Comparison of ENCODE assay signal across 10 cellular contexts in genomic region chr1:109467301-109467777, GRCh38. TPM values are rescaled to one million over a fixed set of nuclear protein-coding genes. Genes with fewer than 3 reads are reported as not detected.
DNase-seq lines count a peak whose midpoint lies in the region; ATAC-seq and TF ChIP-seq lines count a peak whose summit lies in the region.
"Had no signal": no experiment of that assay in that cellular context is flagged by ENCODE, and none has a peak within 500 bp of the region (broad histone marks: within the 10 kb centered on the region; RNA-seq: fewer than 3 reads in every experiment).

No MANE protein-coding gene starts in this region.

- ATAC-seq in HG03135 (IDR thresholded peaks at IDR 0.05; ENCODE audit: unreplicated experiment) (no peak), GM19328 (IDR thresholded peaks at IDR 0.05; ENCODE audit: unreplicated experiment) (no peak)

- no peaks in the 10 kb centered on the region for H3K27me3 ChIP-seq in adrenal gland
- H3K27me3 ChIP-seq in spleen (replicated peaks in 1 of 7) = peaks cover 0 to 100% (median 37%) of the 10 kb centered on the region in 7 donors

- no peak for TF ChIP-seq POLR2A in adrenal gland (IDR thresholded peaks at IDR 0.05)
- no peak for TF ChIP-seq POLR2A in spleen (IDR thresholded peaks at IDR 0.05)

- TF ChIP-seq CTCF in GM13976 (IDR thresholded peaks at IDR 0.05; ENCODE audit: borderline replicate concordance, control extremely low read depth, extremely low read depth, insufficient read depth, missing control alignments) (no peak), adrenal gland (IDR thresholded peaks at IDR 0.05) (no peak), spleen (IDR thresholded peaks at IDR 0.05 in 8 of 11, conservative IDR thresholded peaks at IDR 0.05 in 3 of 11) (no peak)

- intact Hi-C loops in adrenal gland (cut with DNase I) = no loop called here
- intact Hi-C loops in spleen (cut with DNase I; ENCODE audit: low total_unique reads) = no loop called here

- DNase-seq in GM13976 (ENCODE audit: low spot score) = peak; percentile 38
- peak in 3 of 7 donors; percentile 38 to 48 (median 40) for DNase-seq in adrenal gland
- DNase-seq in left kidney (ENCODE audit: low read depth, low spot score) = peak; percentile 62
- DNase-seq in spleen = no peak
- DNase-seq in NK-92 treated with Interleukin-12 subunit alpha and Interleukin-12 subunit beta, amount 100 ng/mL, for 24 hours (lab: John Stamatoyannopoulos, UW) = no peak
- no peak for DNase-seq in dedifferentiated amniotic fluid mesenchymal stem cell (ENCODE audit: extremely low spot score)
- DNase-seq: NCI-H2029 had no signal

- H3K27ac ChIP-seq in adrenal gland (peak overlapping the region in 3 of 5 donors; percentile 85 to 86 (median 86)), spleen (no peak overlapping the region)

- WGBS in adrenal gland, 4 donors = 10 to 23% (median 13%) methylated on average over 12 to 23 of the region's 23 CpGs
- 9 to 18% (median 14%) methylated on average over 18 to 23 of the region's 23 CpGs for WGBS in spleen, 5 donors

- H3K4me3 ChIP-seq in adrenal gland (peak overlapping the region in 2 of 4 donors; percentile 68 to 89), spleen (peak overlapping the region; percentile 48 to 80 (median 57))

- H3K36me3 ChIP-seq in adrenal gland (replicated peaks in 1 of 2) (no peaks in the 10 kb centered on the region), spleen (no peaks in the 10 kb centered on the region)

- in situ Hi-C loops in GM13976 (cut with MboI; ENCODE audit: low sequenced_read_pairs, unreplicated experiment) = no loop called here

- H3K4me1 ChIP-seq in adrenal gland (replicated peaks in 1 of 2) (peaks cover 10 to 11% of the 10 kb centered on the region in 2 donors), spleen (peaks cover 0 to 25% (median 17%) of the 10 kb centered on the region in 6 donors)

- H3K9me3 ChIP-seq in adrenal gland (replicated peaks in 1 of 3) = no peaks in the 10 kb centered on the region
- H3K9me3 ChIP-seq in spleen = no peaks in the 10 kb centered on the region

RNA-seq across cellular contexts. Expression of gene SYPL2, which starts 1.0 kb away (rescaled TPM):
- total RNA-seq in adrenal gland = 10 to 100 TPM in 5 of 8 donors, 1 to 10 TPM in 3; 9.2 to 20.3 (median 13.7) TPM
- polyA plus RNA-seq in adrenal gland = 10 to 100 TPM in 1 of 3 donors, 1 to 10 TPM in 2; 5.8 to 23.6 (median 8.5) TPM
- total RNA-seq in spleen = 1 to 10 TPM in 5 of 7 donors, under 1 TPM in 2; 0.46 to 2.5 (median 1.3) TPM
- under 1 TPM; 0.26 to 0.51 (median 0.41) TPM for polyA plus RNA-seq in spleen
- total RNA-seq: esophagus mucosa had no signal

RNA-seq across cellular contexts. Expression of gene ATXN7L2, which starts 16.4 kb away (rescaled TPM):
- total RNA-seq in adrenal gland (10 to 100 TPM in 3 of 8 donors, 1 to 10 TPM in 5; 5.8 to 16.3 (median 9.0) TPM), spleen (10 to 100 TPM in 2 of 7 donors, 1 to 10 TPM in 5; 7.9 to 11.9 (median 8.7) TPM)
- polyA plus RNA-seq in adrenal gland (100 to 1,000 TPM in 1 of 3 donors, 10 to 100 TPM in 1, 1 to 10 TPM in 1; 3.1 to 109 (median 45.5) TPM), spleen (10 to 100 TPM in 2 of 3 donors, 1 to 10 TPM in 1; 7.1 to 16.8 (median 12.2) TPM)

RNA-seq across cellular contexts. Expression of gene CYB561D1, which starts 26.6 kb away (rescaled TPM):
- 10 to 100 TPM in 6 of 8 donors, 1 to 10 TPM in 2; 8.5 to 21.2 (median 14.8) TPM for total RNA-seq in adrenal gland
- polyA plus RNA-seq in adrenal gland = 1 to 10 TPM; 4.4 to 9.5 (median 7.8) TPM
- total RNA-seq in spleen = 10 to 100 TPM in 6 of 7 donors, 1 to 10 TPM in 1; 8.6 to 17.6 (median 13.7) TPM
- polyA plus RNA-seq in spleen = 1 to 10 TPM; 4.5 to 8.0 (median 6.0) TPM

RNA-seq across cellular contexts. Expression of gene PSMA5, which starts 41.1 kb away (rescaled TPM):
- total RNA-seq in adrenal gland = 100 to 1,000 TPM in 1 of 8 donors, 10 to 100 TPM in 7; 22.8 to 142 (median 63.4) TPM
- 100 to 1,000 TPM in 1 of 3 donors, 10 to 100 TPM in 2; 26.3 to 108 (median 40.1) TPM for polyA plus RNA-seq in adrenal gland
- 10 to 100 TPM; 29.9 to 87.0 (median 62.2) TPM for total RNA-seq in spleen
- polyA plus RNA-seq in spleen = 10 to 100 TPM; 35.8 to 63.9 (median 61.2) TPM

RNA-seq across cellular contexts. Expression of gene AMIGO1, which starts 42.2 kb away (rescaled TPM):
- total RNA-seq in adrenal gland (10 to 100 TPM; 19.8 to 27.9 (median 24.5) TPM), spleen (1 to 10 TPM; 3.7 to 8.5 (median 6.0) TPM)
- polyA plus RNA-seq in adrenal gland (10 to 100 TPM in 1 of 3 donors, 1 to 10 TPM in 2; 3.8 to 20.7 (median 4.7) TPM), spleen (under 1 TPM; 0.57 to 0.99 (median 0.67) TPM)

Comparison
In these comparisons a context has a peak if more than half of its experiments do, and no peak if none do; other contexts are left out.
1. DNase-seq: peak in GM13976 (single experiment) and left kidney (single experiment); none in spleen (single experiment), NK-92 treated with Interleukin-12 subunit alpha and Interleukin-12 subunit beta, amount 100 ng/mL, for 24 hours (single experiment) and dedifferentiated amniotic fluid mesenchymal stem cell (single experiment).
2. H3K27ac ChIP-seq: peak in adrenal gland (3 of 5); none in spleen (0 of 8).